In genomic region chr20:31607640-31608255, GRCh38 we compare ENCODE assay signal across 9 cellular contexts. TPM values are rescaled to one million over a fixed set of nuclear protein-coding genes. Genes with fewer than 3 reads are reported as not detected.
DNase-seq lines count a peak whose midpoint lies in the region; ATAC-seq lines count a peak whose summit lies in the region.
"Had no signal": no experiment of that assay in that cellular context is flagged by ENCODE, and none has a peak within 500 bp of the region (broad histone marks: within the 10 kb centered on the region; RNA-seq: fewer than 3 reads in every experiment).

No MANE protein-coding gene starts in this region.

- peak; percentile 79 for DNase-seq in DMS 273 treated with DMSO at 0.1 percent for 48 hours (lab: John Stamatoyannopoulos, UW)
- peak; percentile 46 for DNase-seq in NCI-H526 treated with DMSO at 0.1 percent for 48 hours (lab: John Stamatoyannopoulos, UW)
- peak in 1 of 2 donors; percentile 54 for DNase-seq in trophoblast cell
- no peak for DNase-seq in LoVo (ENCODE audit: low spot score)
- no peak for DNase-seq in NAMALWA (ENCODE audit: low spot score)
- DNase-seq in COLO668 (lab: John Stamatoyannopoulos, UW; ENCODE audit: unreplicated experiment), result no peak
- DNase-seq: T-helper 17 cell had no signal

- peak overlapping the region; percentile 96 for H2BK120ac ChIP-seq in trophoblast cell (ENCODE audit: insufficient read depth, low read length, poor library complexity)

- H3K9ac ChIP-seq in trophoblast cell (ENCODE audit: low read length), result peak overlapping the region; percentile 38

- ATAC-seq in GM21360 (IDR thresholded peaks at IDR 0.05; ENCODE audit: unreplicated experiment), result no peak
- ATAC-seq: T-helper 17 cell had no signal

- peak overlapping the region; percentile 96 for H4K91ac ChIP-seq in trophoblast cell (ENCODE audit: low read depth, low read length)

- H3K79me2 ChIP-seq in trophoblast cell (ENCODE audit: control insufficient read depth, insufficient read depth, low read length, poor library complexity), result peaks cover 36% of the 10 kb centered on the region

- no peaks in the 10 kb centered on the region for H3K36me3 ChIP-seq in esophagus (ENCODE audit: control insufficient read depth in 2 of 2, insufficient read depth in 2 of 2, low read length in 1 of 2)
- peaks cover 16 to 18% of the 10 kb centered on the region in 2 experiments for H3K36me3 ChIP-seq in trophoblast cell (ENCODE audit: control insufficient read depth in 1 of 2, insufficient read depth in 2 of 2, low read length in 2 of 2)

- peak overlapping the region; percentile 81 to 83 for H3K4me3 ChIP-seq in esophagus (ENCODE audit: low read depth in 1 of 2, low read length in 2 of 2)
- peak overlapping the region; percentile 91 for H3K4me3 ChIP-seq in trophoblast cell (ENCODE audit: low read depth, low read length)

- no peak overlapping the region for H2AFZ ChIP-seq in trophoblast cell (ENCODE audit: insufficient read depth, low read length, poor library complexity)

- peak overlapping the region; percentile 90 for H3K14ac ChIP-seq in trophoblast cell (ENCODE audit: low read length)

- H2AK5ac ChIP-seq in trophoblast cell (ENCODE audit: low read length), result peak overlapping the region; percentile 78

- H3K9me3 ChIP-seq in esophagus (ENCODE audit: control insufficient read depth in 2 of 2, insufficient read depth in 1 of 2, low read depth in 1 of 2, low read length in 1 of 2), result no peaks in the 10 kb centered on the region
- H3K9me3 ChIP-seq in trophoblast cell (ENCODE audit: insufficient read depth, low read depth, low read length), result no peaks in the 10 kb centered on the region

- H4K12ac ChIP-seq in trophoblast cell (ENCODE audit: low read depth, low read length), result no peak overlapping the region

- peak overlapping the region; percentile 94 for H3K18ac ChIP-seq in trophoblast cell (ENCODE audit: low read length)

- H3K27ac ChIP-seq in esophagus (ENCODE audit: low read depth in 2 of 2, low read length in 1 of 2) (peak overlapping the region; percentile 87 to 98), trophoblast cell (ENCODE audit: low read depth, low read length) (peak overlapping the region; percentile 99)

- H3K79me1 ChIP-seq in trophoblast cell (ENCODE audit: low read length), result peaks cover 83% of the 10 kb centered on the region

- H3K27me3 ChIP-seq in esophagus (ENCODE audit: control insufficient read depth in 1 of 2, insufficient read depth in 2 of 2, low read length in 2 of 2) (no peaks in the 10 kb centered on the region), trophoblast cell (ENCODE audit: insufficient read depth, low read length) (no peaks in the 10 kb centered on the region)

- H2BK12ac ChIP-seq in trophoblast cell (ENCODE audit: low read length), result peak overlapping the region; percentile 76

- H2BK5ac ChIP-seq in trophoblast cell (ENCODE audit: low read depth, low read length, poor library complexity), result peak overlapping the region; percentile 98

- H3K4me2 ChIP-seq in trophoblast cell (ENCODE audit: low read length), result peak overlapping the region; percentile 75

- peaks cover 0 to 6% of the 10 kb centered on the region in 2 donors for H3K4me1 ChIP-seq in esophagus (ENCODE audit: control insufficient read depth in 2 of 2, insufficient read depth in 2 of 2, low read length in 1 of 2)
- peaks cover 23 to 34% of the 10 kb centered on the region in 2 experiments for H3K4me1 ChIP-seq in trophoblast cell (ENCODE audit: control insufficient read depth in 1 of 2, insufficient read depth in 2 of 2, low read length in 2 of 2)

- H4K8ac ChIP-seq in trophoblast cell (ENCODE audit: low read depth, low read length), result peak overlapping the region; percentile 98

- WGBS in esophagus, 2 donors, result 58 to 59% methylated on average over 9 of the region's 9 CpGs
- no CpG with 5 or more reads among the region's 9 CpGs for WGBS in trophoblast cell (ENCODE audit: extremely low coverage, insufficient coverage, insufficient read length)

- peak overlapping the region; percentile 84 for H3K4ac ChIP-seq in trophoblast cell (ENCODE audit: low read depth, low read length)

- no peak overlapping the region for H3K23ac ChIP-seq in trophoblast cell (ENCODE audit: low read length)

RNA-seq across cellular contexts. Expression of gene ID1, which starts 2.7 kb away (rescaled TPM):
- polyA plus RNA-seq in esophagus, result 100 to 1,000 TPM; 158 to 489 TPM
- 992 and 1,052 TPM in 2 replicates for polyA plus RNA-seq in trophoblast cell (2013)

RNA-seq across cellular contexts. Expression of gene COX4I2, which starts 30.0 kb away (rescaled TPM):
- 1 to 10 TPM; 2.6 to 3.8 TPM for polyA plus RNA-seq in esophagus
- polyA plus RNA-seq in trophoblast cell (2013), result 1.7 TPM in 2 replicates

Comparison
In these comparisons a context has a peak if more than half of its experiments do, and no peak if none do; other contexts are left out.
1. DNase-seq: peak in DMS 273 treated with DMSO at 0.1 percent for 48 hours (single experiment) and NCI-H526 treated with DMSO at 0.1 percent for 48 hours (single experiment); none in LoVo (single experiment), NAMALWA (single experiment) and COLO668 (single experiment).